In genomic region chr2:189700681-189701080, GRCh38 we compare ENCODE assay signal across 34 cellular contexts.
"Had no signal": no experiment of that assay in that cellular context is flagged by ENCODE, and none has a peak within 500 bp of the region (broad histone marks: within the 10 kb centered on the region; RNA-seq: fewer than 3 reads in every experiment).

No MANE protein-coding gene starts in this region.

- H3K27me3 ChIP-seq: adrenal gland, ascending aorta, body of pancreas, brain microvascular endothelial cell, breast epithelium, cardiac muscle cell had no signal

- FAIRE-seq: astrocyte, bronchial epithelial cell had no signal

- H3K4me1 ChIP-seq: ascending aorta, breast epithelium had no signal

- H3K27ac ChIP-seq: adrenal gland, ascending aorta, body of pancreas, brain microvascular endothelial cell, breast epithelium, cardiac muscle cell had no signal

- H3K4me3 ChIP-seq: adrenal gland, ascending aorta, body of pancreas, breast epithelium, cardiac muscle cell had no signal

- DNase-seq: activated effector memory CD4-positive, alpha-beta T cell treated with anti-CD3 and anti-CD28 coated beads, Interleukin-2, amount 50 U/mL, for 16 hours; activated effector memory CD4-positive, alpha-beta T cell treated with Interleukin-2 at 50 U/mL for 16 hours; activated gamma-delta T cell; activated gamma-delta T cell treated with Interleukin-2 at 50 U/mL for 16 hours; activated naive CD4-positive, alpha-beta T cell; activated naive CD4-positive, alpha-beta T cell treated with anti-CD3 and anti-CD28 coated beads for 36 hours; activated naive CD4-positive, alpha-beta T cell treated with anti-CD3 and anti-CD28 coated beads, Interleukin-2, amount 10 ng/mL, durations not matched to agents 7 days and 5 days; activated naive CD4-positive, alpha-beta T cell treated with anti-CD3 and anti-CD28 coated beads, Interleukin-2, amount 50 U/mL, for 16 hours; activated naive CD4-positive, alpha-beta T cell treated with Interleukin-2 at 50 U/mL for 16 hours; activated naive CD8-positive, alpha-beta T cell treated with anti-CD3 and anti-CD28 coated beads for 36 hours; activated naive CD8-positive, alpha-beta T cell treated with anti-CD3 and anti-CD28 coated beads, Interleukin-2, amount 10 ng/mL, durations not matched to agents 7 days and 5 days; activated naive CD8-positive, alpha-beta T cell treated with anti-CD3 and anti-CD28 coated beads, Interleukin-2, amount 50 U/mL, for 24 hours; activated T-cell treated with anti-CD3 and anti-CD28 coated beads, Interleukin-2, amount 50 U/mL, for 1 hour; activated T-cell treated with anti-CD3 and anti-CD28 coated beads, Interleukin-2, amount 50 U/mL, for 24 hours; activated T-cell treated with anti-CD3 and anti-CD28 coated beads, Interleukin-2, amount 50 U/mL, for 4 hours; activated T-cell treated with anti-CD3 and anti-CD28 coated beads, Interleukin-2, amount 50 U/mL, for 48 hours; activated T-cell treated with anti-CD3 and anti-CD28 coated beads, Interleukin-2, amount 50 U/mL, for 72 hours; adrenal gland; amniotic stem cell; amygdala; anterior cingulate cortex; aorta; body of pancreas; brain microvascular endothelial cell; caudate nucleus; central memory CD4-positive, alpha-beta T cell; cerebellar nuclear complex had no signal

- H3K36me3 ChIP-seq: adrenal gland, brain microvascular endothelial cell, breast epithelium, cardiac muscle cell had no signal

- ATAC-seq: activated naive CD4-positive, alpha-beta T cell treated with anti-CD3 and anti-CD28 coated beads, Interleukin-2, amount 50 U/mL, for 72 hours; activated naive CD8-positive, alpha-beta T cell treated with anti-CD3 and anti-CD28 coated beads, Interleukin-2, amount 50 U/mL, for 24 hours; activated T-cell treated with anti-CD3 and anti-CD28 coated beads, Interleukin-2, amount 50 U/mL, for 4 hours; activated T-cell treated with anti-CD3 and anti-CD28 coated beads, Interleukin-2, amount 50 U/mL, for 72 hours; activated T-helper 17 cell treated with anti-CD3 and anti-CD28 coated beads, Interleukin-2, amount 50 U/mL, for 72 hours; body of pancreas had no signal

- H3K9me3 ChIP-seq: adrenal gland, ascending aorta, body of pancreas, breast epithelium had no signal
